In the genomic region with DNA sequence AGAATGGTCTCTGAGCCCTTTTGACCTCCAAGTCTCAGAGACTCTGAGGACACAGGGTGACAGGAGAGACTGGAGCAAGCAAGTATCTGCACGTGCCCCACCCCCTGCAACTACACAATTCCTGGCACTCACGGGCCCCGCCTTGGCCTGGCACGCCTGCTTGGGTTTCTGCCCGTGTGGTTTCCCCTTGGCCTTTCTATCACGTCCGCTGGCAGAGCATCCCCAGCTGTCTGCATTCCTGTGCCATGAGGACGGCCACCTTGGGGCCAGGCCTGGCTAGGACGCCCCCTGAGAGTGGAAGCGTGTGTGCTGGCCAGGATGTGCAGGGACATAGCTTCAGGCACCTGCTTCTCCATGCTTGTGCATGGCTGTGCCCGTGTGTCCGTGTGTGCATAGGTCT, we compare ENCODE assay signal across 11 cellular contexts. TPM values are rescaled to one million over a fixed set of nuclear protein-coding genes. Genes with fewer than 3 reads are reported as not detected.
DNase-seq lines count a peak whose midpoint lies in the region; ATAC-seq, FAIRE-seq and TF ChIP-seq lines count a peak whose summit lies in the region.
"Had no signal": no experiment of that assay in that cellular context is flagged by ENCODE, and none has a peak within 500 bp of the region (broad histone marks: within the 10 kb centered on the region; RNA-seq: fewer than 3 reads in every experiment).

No MANE protein-coding gene starts in this region.

- no peaks in the 10 kb centered on the region for H3K36me3 ChIP-seq in Peyer's patch
- H3K36me3 ChIP-seq in fibroblast of lung (ENCODE audit: control insufficient read depth, insufficient read depth, low read length) = no peaks in the 10 kb centered on the region
- H3K36me3 ChIP-seq in ovary = no peaks in the 10 kb centered on the region

- no peaks in the 10 kb centered on the region for H3K79me2 ChIP-seq in fibroblast of lung (ENCODE audit: control insufficient read depth, insufficient read depth, low read length)

- H3K9ac ChIP-seq in fibroblast of lung (ENCODE audit: insufficient read depth, low read length) = no peak overlapping the region

- H3K4me2 ChIP-seq in fibroblast of lung (ENCODE audit: extremely low read depth, insufficient read depth, low read length) = no peak overlapping the region

- H3K36me3 Mint-ChIP-seq in activated CD4-positive, alpha-beta T cell treated with anti-CD3 and anti-CD28 coated beads for 36 hours (ENCODE audit: low read depth) = no peaks in the 10 kb centered on the region
- H3K36me3 Mint-ChIP-seq: activated naive CD8-positive, alpha-beta T cell treated with anti-CD3 and anti-CD28 coated beads for 36 hours had no signal

- H3K27ac Mint-ChIP-seq in activated CD4-positive, alpha-beta T cell treated with anti-CD3 and anti-CD28 coated beads for 36 hours = no peak overlapping the region
- H3K27ac Mint-ChIP-seq: activated naive CD8-positive, alpha-beta T cell treated with anti-CD3 and anti-CD28 coated beads for 36 hours; stimulated activated naive CD8-positive, alpha-beta T cell treated with anti-CD3 and anti-CD28 coated beads, Interleukin-15, Interleukin-2, amounts not matched to agents 100 ng/mL and 50 ng/mL, for 24 hours had no signal

- no peak for FAIRE-seq in D721Med (lab: Jason Lieb, UNC)

- no peak overlapping the region for H3K4me3 Mint-ChIP-seq in activated CD4-positive, alpha-beta T cell treated with anti-CD3 and anti-CD28 coated beads for 36 hours
- H3K4me3 Mint-ChIP-seq: activated naive CD8-positive, alpha-beta T cell treated with anti-CD3 and anti-CD28 coated beads for 36 hours; stimulated activated naive CD8-positive, alpha-beta T cell treated with anti-CD3 and anti-CD28 coated beads, Interleukin-15, Interleukin-2, amounts not matched to agents 100 ng/mL and 50 ng/mL, for 24 hours had no signal

- H3K9me3 ChIP-seq in Peyer's patch (no peaks in the 10 kb centered on the region), fibroblast of lung (ENCODE audit: control insufficient read depth, insufficient read depth, low read depth, low read length) (no peaks in the 10 kb centered on the region), ovary (no peaks in the 10 kb centered on the region)

- H3K4me1 ChIP-seq in Peyer's patch = peaks cover 3 to 67% (median 16%) of the 10 kb centered on the region in 4 donors
- H3K4me1 ChIP-seq in fibroblast of lung (ENCODE audit: control insufficient read depth, extremely low read depth, insufficient read depth, low read length) = peaks cover 6% of the 10 kb centered on the region
- peaks cover 6% of the 10 kb centered on the region for H3K4me1 ChIP-seq in ovary (ENCODE audit: insufficient read depth)

- no peak overlapping the region for H3K4me3 ChIP-seq in Peyer's patch
- no peak overlapping the region for H3K4me3 ChIP-seq in fibroblast of lung (replicated peaks in 1 of 4; ENCODE audit: control extremely low read depth in 1 of 4, insufficient read depth in 1 of 4, low read depth in 3 of 4, low read length in 4 of 4)
- no peak overlapping the region for H3K4me3 ChIP-seq in ovary

- DNase-seq in Caki2 (ENCODE audit: low read depth) (peak; percentile 78), Peyer's patch (peak in 2 of 3 donors; percentile 86 to 89), fibroblast of lung (ENCODE audit: low read depth in 2 of 2) (peak; percentile 63 to 77), ovary (peak in 3 of 5 donors; percentile 29 to 51 (median 48)), D721Med (ENCODE audit: insufficient read length, low spot score) (no peak), SW 1271 (lab: John Stamatoyannopoulos, UW) (no peak), NCI-H345 (lab: John Stamatoyannopoulos, UW) (no peak)
- DNase-seq in activated CD4-positive, alpha-beta T cell treated with anti-CD3 and anti-CD28 coated beads for 36 hours = no peak
- DNase-seq: activated naive CD8-positive, alpha-beta T cell treated with anti-CD3 and anti-CD28 coated beads for 36 hours; NCI-H2081 treated with DMSO at 0.1 percent for 48 hours had no signal

- POLR2A ChIA-PET in activated CD4-positive, alpha-beta T cell treated with anti-CD3 and anti-CD28 coated beads for 36 hours (lab: Charles Lee) = no interaction called here

- H3K27ac ChIP-seq in Peyer's patch (peak overlapping the region in 2 of 4 donors; percentile 62 to 74), fibroblast of lung (ENCODE audit: insufficient read depth, low read length) (no peak overlapping the region), ovary (peak overlapping the region in 1 of 2 donors; percentile 14)

- 66 to 76% (median 67%) methylated on average over 12 of the region's 12 CpGs for WGBS in ovary, 3 donors

- no peak for ATAC-seq in activated CD4-positive, alpha-beta T cell treated with anti-CD3 and anti-CD28 coated beads for 36 hours

- CTCF ChIA-PET in activated CD4-positive, alpha-beta T cell treated with anti-CD3 and anti-CD28 coated beads for 36 hours (lab: Charles Lee) = no interaction called here

- TF ChIP-seq POLR2A in Peyer's patch (IDR thresholded peaks at IDR 0.05) (no peak), ovary (IDR thresholded peaks at IDR 0.05) (no peak)

- no peaks in the 10 kb centered on the region for H3K27me3 ChIP-seq in Peyer's patch
- no peaks in the 10 kb centered on the region for H3K27me3 ChIP-seq in fibroblast of lung (ENCODE audit: control insufficient read depth, insufficient read depth, low read length)
- no peaks in the 10 kb centered on the region for H3K27me3 ChIP-seq in ovary

- in situ Hi-C loops in Caki2 (cut with HindIII; ENCODE audit: low pct_unique_long_range_greater_than_20kb, low sequenced_read_pairs) = no loop called here

- peaks cover 8% of the 10 kb centered on the region for H3K4me1 Mint-ChIP-seq in activated CD4-positive, alpha-beta T cell treated with anti-CD3 and anti-CD28 coated beads for 36 hours

- H3K27me3 Mint-ChIP-seq in activated CD4-positive, alpha-beta T cell treated with anti-CD3 and anti-CD28 coated beads for 36 hours = peaks cover 18% of the 10 kb centered on the region

- no peaks in the 10 kb centered on the region for H3K9me3 Mint-ChIP-seq in activated CD4-positive, alpha-beta T cell treated with anti-CD3 and anti-CD28 coated beads for 36 hours (ENCODE audit: low read depth)
- H3K9me3 Mint-ChIP-seq: activated naive CD8-positive, alpha-beta T cell treated with anti-CD3 and anti-CD28 coated beads for 36 hours; stimulated activated naive CD8-positive, alpha-beta T cell treated with anti-CD3 and anti-CD28 coated beads, Interleukin-15, Interleukin-2, amounts not matched to agents 100 ng/mL and 50 ng/mL, for 24 hours had no signal

- H4K20me1 ChIP-seq in fibroblast of lung (ENCODE audit: control insufficient read depth, extremely low read depth, insufficient read depth, low read length) = no peaks in the 10 kb centered on the region

- TF ChIP-seq CTCF in Peyer's patch (IDR thresholded peaks at IDR 0.05) (no peak), fibroblast of lung (conservative IDR thresholded peaks at IDR 0.05 in 1 of 2, IDR thresholded peaks at IDR 0.05 in 1 of 2; ENCODE audit: low read depth in 1 of 2, low read length in 2 of 2) (no peak), ovary (IDR thresholded peaks at IDR 0.05) (no peak), D721Med (IDR thresholded peaks at IDR 0.05; ENCODE audit: insufficient read depth, missing control alignments) (no peak)

- H2AFZ ChIP-seq in fibroblast of lung (ENCODE audit: low read length) = no peak overlapping the region

- TF ChIP-seq EP300 in ovary (IDR thresholded peaks at IDR 0.05) = no peak

- intact Hi-C loops in ovary (cut with DNase I) = no loop called here
- intact Hi-C loops in activated CD4-positive, alpha-beta T cell treated with anti-CD3 and anti-CD28 coated beads for 36 hours (cut with DNase I, micrococcal nuclease) = no loop called here

RNA-seq across cellular contexts. Expression of gene EDN2, which starts 14.3 kb away (rescaled TPM):
- 6.1 and 8.9 TPM in 2 replicates for total RNA-seq in Caki2 (2014; rRNA removed; shearing (Covaris generic); ENCODE audit: low replicate concordance)
- total RNA-seq in Peyer's patch (10 to 100 TPM in 3 of 4 donors, not detected in 1; 43.2 to 75.0 (median 49.1) TPM), fibroblast of lung (not detected in 2 replicates), ovary (10 to 100 TPM in 1 of 7 donors, 1 to 10 TPM in 1, under 1 TPM in 3, not detected in 2; 0.20 to 24.8 (median 0.36) TPM)
- polyA plus RNA-seq in fibroblast of lung (not detected in 2 replicates), ovary (not detected)
- not detected in 2 replicates for polyA plus RNA-seq in fibroblast of lung (2012)
- not detected in 2 replicates for polyA minus RNA-seq in fibroblast of lung (ENCODE audit: low replicate concordance)
- total RNA-seq in activated CD4-positive, alpha-beta T cell treated with anti-CD3 and anti-CD28 coated beads for 36 hours = not detected
- total RNA-seq: activated naive CD8-positive, alpha-beta T cell treated with anti-CD3 and anti-CD28 coated beads for 36 hours had no signal

Comparison
In these comparisons a context has a peak if more than half of its experiments do, and no peak if none do; other contexts are left out.
1. DNase-seq: peak in Caki2 (single experiment), Peyer's patch (2 of 3), fibroblast of lung (2 of 2) and ovary (3 of 5); none in D721Med (single experiment), SW 1271 (0 of 2), NCI-H345 (single experiment) and activated CD4-positive, alpha-beta T cell treated with anti-CD3 and anti-CD28 coated beads for 36 hours (single experiment).